ENCODE assay signal across 8 cellular contexts in the genomic region with DNA sequence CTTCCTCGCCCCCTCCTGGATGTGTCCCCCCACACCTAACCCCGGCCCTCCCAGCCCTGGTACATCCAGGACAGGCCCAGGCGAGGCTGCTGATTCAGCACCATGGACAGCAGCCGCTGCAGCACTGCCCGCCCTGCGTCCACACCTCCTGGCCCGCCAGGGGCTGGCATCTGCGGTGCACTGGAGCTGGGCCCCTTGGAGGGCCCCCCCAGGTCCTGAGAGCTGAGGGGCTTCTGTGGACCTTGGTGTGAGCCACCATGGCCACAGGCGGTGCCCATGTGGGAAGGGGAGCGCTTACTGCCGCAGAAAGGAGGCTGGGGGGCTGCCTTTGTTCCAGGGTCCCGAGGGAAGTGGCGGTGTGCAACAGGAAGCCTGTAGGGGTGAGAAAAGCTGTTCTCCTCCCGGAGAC. TPM values are rescaled to one million over a fixed set of nuclear protein-coding genes. Genes with fewer than 3 reads are reported as not detected.
DNase-seq lines count a peak whose midpoint lies in the region; ATAC-seq, FAIRE-seq and TF ChIP-seq lines count a peak whose summit lies in the region.

No MANE protein-coding gene starts in this region.

- CTCF ChIA-PET in A549 (lab: Yijun Ruan, JAX) = interaction anchor here (0.7 to 2.5 kb wide), 7 partner anchors 29 to 132 kb away, joined by 3 to 7 read pairs (median 4); no protein-coding TSS in a partner anchor

- POLR2A ChIA-PET in A549 (lab: Yijun Ruan, JAX) = no interaction called here

- intact Hi-C loops in posterior vena cava (cut with DNase I) = no loop called here

- H3K27ac ChIP-seq in A549 = no peak overlapping the region

- ATAC-seq in A549 (peak; percentile 37 to 64; a peak in 4 of 6 replicates), esophagus mucosa (peak; percentile 64), HG03469 (IDR thresholded peaks at IDR 0.05; ENCODE audit: unreplicated experiment) (no peak)

- peaks cover 26% of the 10 kb centered on the region for H3K4me1 ChIP-seq in A549

- TF ChIP-seq EP300 in A549 (IDR thresholded peaks at IDR 0.05) = no peak

- H3K9me3 ChIP-seq in A549 = no peaks in the 10 kb centered on the region

- DNase-seq in A549 (ENCODE audit: low read depth in 1 of 2, low spot score in 1 of 2) (no peak), HT-29 (ENCODE audit: low spot score) (peak; percentile 62), posterior vena cava (ENCODE audit: low spot score) (peak; percentile 89), NCI-H446 treated with DMSO at 0.1 percent for 48 hours (lab: John Stamatoyannopoulos, UW) (no peak), SIG-M5 treated with dmso at 0.1 percent for 504 hours (lab: John Stamatoyannopoulos, UW; ENCODE audit: unreplicated experiment) (no peak)
- DNase-seq in activated CD4-positive, alpha-beta T cell treated with anti-CD3 and anti-CD28 coated beads, Interleukin-2, amount 50 U/mL, for 24 hours (ENCODE audit: low read depth in 1 of 2, low spot score in 1 of 2) = peak; percentile 14 to 21

- H3K4me2 ChIP-seq in A549 = no peak overlapping the region

- no peak overlapping the region for H3K4me3 ChIP-seq in A549

- TF ChIP-seq POLR2A in A549 (IDR thresholded peaks at IDR 0.05; ENCODE audit: low read length) = no peak

- no peak for FAIRE-seq in A549 (lab: Jason Lieb, UNC)

- TF ChIP-seq RAD21 in A549 (conservative IDR thresholded peaks at IDR 0.05 in 1 of 2, IDR thresholded peaks at IDR 0.05 in 1 of 2) = no peak

- 81% methylated on average over 5 of the region's 14 CpGs for WGBS in A549 (ENCODE audit: missing lambda C conversion rate)

- no peak for TF ChIP-seq CTCF in A549 (IDR thresholded peaks at IDR 0.05)

TF ChIP-seq in A549, 52 proteins besides CTCF, POLR2A, EP300 and RAD21:
- TF ChIP-seq, protein P1, sequence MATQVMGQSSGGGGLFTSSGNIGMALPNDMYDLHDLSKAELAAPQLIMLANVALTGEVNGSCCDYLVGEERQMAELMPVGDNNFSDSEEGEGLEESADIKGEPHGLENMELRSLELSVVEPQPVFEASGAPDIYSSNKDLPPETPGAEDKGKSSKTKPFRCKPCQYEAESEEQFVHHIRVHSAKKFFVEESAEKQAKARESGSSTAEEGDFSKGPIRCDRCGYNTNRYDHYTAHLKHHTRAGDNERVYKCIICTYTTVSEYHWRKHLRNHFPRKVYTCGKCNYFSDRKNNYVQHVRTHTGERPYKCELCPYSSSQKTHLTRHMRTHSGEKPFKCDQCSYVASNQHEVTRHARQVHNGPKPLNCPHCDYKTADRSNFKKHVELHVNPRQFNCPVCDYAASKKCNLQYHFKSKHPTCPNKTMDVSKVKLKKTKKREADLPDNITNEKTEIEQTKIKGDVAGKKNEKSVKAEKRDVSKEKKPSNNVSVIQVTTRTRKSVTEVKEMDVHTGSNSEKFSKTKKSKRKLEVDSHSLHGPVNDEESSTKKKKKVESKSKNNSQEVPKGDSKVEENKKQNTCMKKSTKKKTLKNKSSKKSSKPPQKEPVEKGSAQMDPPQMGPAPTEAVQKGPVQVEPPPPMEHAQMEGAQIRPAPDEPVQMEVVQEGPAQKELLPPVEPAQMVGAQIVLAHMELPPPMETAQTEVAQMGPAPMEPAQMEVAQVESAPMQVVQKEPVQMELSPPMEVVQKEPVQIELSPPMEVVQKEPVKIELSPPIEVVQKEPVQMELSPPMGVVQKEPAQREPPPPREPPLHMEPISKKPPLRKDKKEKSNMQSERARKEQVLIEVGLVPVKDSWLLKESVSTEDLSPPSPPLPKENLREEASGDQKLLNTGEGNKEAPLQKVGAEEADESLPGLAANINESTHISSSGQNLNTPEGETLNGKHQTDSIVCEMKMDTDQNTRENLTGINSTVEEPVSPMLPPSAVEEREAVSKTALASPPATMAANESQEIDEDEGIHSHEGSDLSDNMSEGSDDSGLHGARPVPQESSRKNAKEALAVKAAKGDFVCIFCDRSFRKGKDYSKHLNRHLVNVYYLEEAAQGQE (IDR thresholded peaks at IDR 0.05) = peak; percentile 96
- TF ChIP-seq CBX8 (IDR thresholded peaks at IDR 0.05) (no peak), SREBF2 (IDR thresholded peaks at IDR 0.05) (no peak), MAFK (IDR thresholded peaks at IDR 0.05; ENCODE audit: partially characterized antibody) (peak; percentile 66), HOXB5 (CRISPR knock-in tag; IDR thresholded peaks at IDR 0.05) (no peak), HOXB13 (CRISPR knock-in tag; IDR thresholded peaks at IDR 0.05; ENCODE audit: low read depth) (0 out of 2 replicates have a peak, but pooled peaks have one; percentile 47)
- TF ChIP-seq, protein P2, sequence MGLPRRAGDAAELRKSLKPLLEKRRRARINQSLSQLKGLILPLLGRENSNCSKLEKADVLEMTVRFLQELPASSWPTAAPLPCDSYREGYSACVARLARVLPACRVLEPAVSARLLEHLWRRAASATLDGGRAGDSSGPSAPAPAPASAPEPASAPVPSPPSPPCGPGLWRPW (IDR thresholded peaks at IDR 0.05) = no peak
- TF ChIP-seq, protein P3, sequence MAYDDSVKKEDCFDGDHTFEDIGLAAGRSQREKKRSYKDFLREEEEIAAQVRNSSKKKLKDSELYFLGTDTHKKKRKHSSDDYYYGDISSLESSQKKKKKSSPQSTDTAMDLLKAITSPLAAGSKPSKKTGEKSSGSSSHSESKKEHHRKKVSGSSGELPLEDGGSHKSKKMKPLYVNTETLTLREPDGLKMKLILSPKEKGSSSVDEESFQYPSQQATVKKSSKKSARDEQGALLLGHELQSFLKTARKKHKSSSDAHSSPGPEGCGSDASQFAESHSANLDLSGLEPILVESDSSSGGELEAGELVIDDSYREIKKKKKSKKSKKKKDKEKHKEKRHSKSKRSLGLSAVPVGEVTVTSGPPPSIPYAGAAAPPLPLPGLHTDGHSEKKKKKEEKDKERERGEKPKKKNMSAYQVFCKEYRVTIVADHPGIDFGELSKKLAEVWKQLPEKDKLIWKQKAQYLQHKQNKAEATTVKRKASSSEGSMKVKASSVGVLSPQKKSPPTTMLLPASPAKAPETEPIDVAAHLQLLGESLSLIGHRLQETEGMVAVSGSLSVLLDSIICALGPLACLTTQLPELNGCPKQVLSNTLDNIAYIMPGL (CRISPR knock-in tag; IDR thresholded peaks at IDR 0.05; ENCODE audit: borderline replicate concordance) = no peak

RNA-seq across cellular contexts. Expression of a gene that starts 35.9 kb away (rescaled TPM):
- 7.2 and 8.6 TPM in 2 replicates for polyA plus RNA-seq in A549 (2011; rRNA removed)
- 11.7 and 18.5 TPM in 2 replicates for polyA plus RNA-seq in A549 (2012; cell fraction: cytosol; rRNA removed)
- polyA plus RNA-seq in A549 (2012; cell fraction: nucleus; rRNA removed) = 41.3 and 56.9 TPM in 2 replicates
- 11.7 to 15.8 TPM (median 14.1 TPM) in 3 replicates for polyA plus RNA-seq in A549 (2017; fragmentation: RNase III; extraction: RNeasy Plus Mini Kit Qiagen cat#74134 plus additional on column Dnase treatment)
- polyA minus RNA-seq in A549 (2011; rRNA and poly(A)+ RNA removed) = 14.1 and 17.6 TPM in 2 replicates
- total RNA-seq in HT-29 (2014; rRNA removed; shearing (Covaris generic)) = 0.56 and 0.65 TPM in 2 replicates
- 1.1 TPM for total RNA-seq in esophagus mucosa
- total RNA-seq in posterior vena cava = 10 to 100 TPM; 67.3 to 79.2 TPM

RNA-seq across cellular contexts. Expression of a gene that starts 36.3 kb away (rescaled TPM):
- polyA plus RNA-seq in A549 (2011; rRNA removed) (not detected in 2 replicates), A549 (2017; fragmentation: RNase III; extraction: RNeasy Plus Mini Kit Qiagen cat#74134 plus additional on column Dnase treatment) (0.08 TPM in 1 of 3 replicates, not detected in the others)
- polyA plus RNA-seq in A549 (2012; cell fraction: cytosol; rRNA removed) = 0.13 and 0.14 TPM in 2 replicates
- polyA plus RNA-seq in A549 (2012; cell fraction: nucleus; rRNA removed) = 0.23 TPM in 2 replicates
- polyA minus RNA-seq in A549 (2011; rRNA and poly(A)+ RNA removed) = not detected in 2 replicates
- 0.31 TPM in 1 of 2 replicates, not detected in the other for total RNA-seq in HT-29 (2014; rRNA removed; shearing (Covaris generic))
- total RNA-seq in esophagus mucosa (0.24 TPM), posterior vena cava (1 to 10 TPM in 1 of 2 donors, under 1 TPM in 1; 0.52 to 1.3 TPM)

RNA-seq across cellular contexts. Expression of a gene that starts 41.2 kb away (rescaled TPM):
- polyA plus RNA-seq in A549 (2011; rRNA removed) (not detected in 2 replicates), A549 (2017; fragmentation: RNase III; extraction: RNeasy Plus Mini Kit Qiagen cat#74134 plus additional on column Dnase treatment) (not detected in 3 replicates)
- not detected in 2 replicates for polyA plus RNA-seq in A549 (2012; cell fraction: cytosol; rRNA removed)
- polyA plus RNA-seq in A549 (2012; cell fraction: nucleus; rRNA removed) = 0.06 TPM in 1 of 2 replicates, not detected in the other
- not detected in 2 replicates for polyA minus RNA-seq in A549 (2011; rRNA and poly(A)+ RNA removed)
- total RNA-seq in HT-29 (2014; rRNA removed; shearing (Covaris generic)) = not detected in 2 replicates
- total RNA-seq in esophagus mucosa (4.5 TPM), posterior vena cava (10 to 100 TPM; 24.3 to 58.7 TPM)

RNA-seq across cellular contexts. Expression of a gene that starts 51.7 kb away (rescaled TPM):
- not detected in 2 replicates for polyA plus RNA-seq in A549 (2011; rRNA removed)
- 0.04 TPM in 1 of 2 replicates, not detected in the other for polyA plus RNA-seq in A549 (2012; cell fraction: cytosol; rRNA removed)
- not detected in 2 replicates for polyA plus RNA-seq in A549 (2012; cell fraction: nucleus; rRNA removed)
- not detected in 3 replicates for polyA plus RNA-seq in A549 (2017; fragmentation: RNase III; extraction: RNeasy Plus Mini Kit Qiagen cat#74134 plus additional on column Dnase treatment)
- polyA minus RNA-seq in A549 (2011; rRNA and poly(A)+ RNA removed) = not detected in 2 replicates
- total RNA-seq in HT-29 (2014; rRNA removed; shearing (Covaris generic)) = not detected in 2 replicates
- total RNA-seq in esophagus mucosa = 4.6 TPM
- total RNA-seq in posterior vena cava = 10 to 100 TPM; 12.2 to 48.3 TPM

Comparison
In these comparisons a context has a peak if more than half of its experiments do, and no peak if none do; other contexts are left out.
1. DNase-seq: peak in HT-29 (single experiment), activated CD4-positive, alpha-beta T cell treated with anti-CD3 and anti-CD28 coated beads, Interleukin-2, amount 50 U/mL, for 24 hours (2 of 2) and posterior vena cava (single experiment); none in A549 (0 of 2), NCI-H446 treated with DMSO at 0.1 percent for 48 hours (single experiment) and SIG-M5 treated with dmso at 0.1 percent for 504 hours (single experiment).
2. RNA of a gene that starts 35.9 kb away (total RNA-seq): 67.3 to 79.2 TPM in posterior vena cava; 1.1 TPM in esophagus mucosa (single experiment) and 0.56 to 0.65 TPM in HT-29; every median in the first group is over 10 times any median in the second.